ENCODE assay signal across 8 cellular contexts in genomic region chr19:36528921-36529518, GRCh38. TPM values are rescaled to one million over a fixed set of nuclear protein-coding genes. Genes with fewer than 3 reads are reported as not detected.
A peak's percentile ranks its signal among the peaks of the same experiment; 100 is the strongest.
DNase-seq lines count a peak whose midpoint lies in the region; ATAC-seq lines count a peak whose summit lies in the region.

No MANE protein-coding gene starts in this region.

- intact Hi-C loops in CD4-positive, alpha-beta memory T cell (cut with micrococcal nuclease), result loop anchor here (1.0 to 5.0 kb wide), 14 partner anchors 40 to 1065 kb away; partner anchors contain the start of genes ZFP14, ZNF146, ZNF345 and ZNF382

- H3K9ac ChIP-seq in iPS-18a (ENCODE audit: low read length), result peak overlapping the region; percentile 95

- H3K4me1 Mint-ChIP-seq in CD4-positive, alpha-beta memory T cell, result peaks cover 17 to 29% (median 22%) of the 10 kb centered on the region in 4 donors
- peaks cover 25% of the 10 kb centered on the region for H3K4me1 Mint-ChIP-seq in activated naive CD8-positive, alpha-beta T cell (ENCODE audit: low read depth)

- POLR2A ChIA-PET in CD4-positive, alpha-beta memory T cell (lab: Charles Lee; ENCODE audit: partially characterized antibody), result interaction anchor here (0.6 to 4.6 kb wide), 23 partner anchors 40 to 1066 kb away, joined by 3 to 51 read pairs (median 8); partner anchors contain the start of genes ZFP14, ZFP82, ZNF146 and ZNF382

- peak in 1 of 5 donors; percentile 39 for DNase-seq in CD4-positive, alpha-beta memory T cell
- peak; percentile 23 for DNase-seq in HuH-7.5 (ENCODE audit: low spot score)
- peak; percentile 18 to 26 for DNase-seq in stimulated activated CD4-positive, alpha-beta T cell treated with anti-CD3 and anti-CD28 coated beads, Interleukin-2, amount 100 ng/mL, for 24 hours
- DNase-seq in stimulated activated naive CD4-positive, alpha-beta T cell treated with Interleukin-2 at 50 U/mL for 16 hours (lab: John Stamatoyannopoulos, UW), result no peak
- DNase-seq in NCI-H774 (lab: John Stamatoyannopoulos, UW), result no peak

- peak overlapping the region; percentile 87 for H3K27ac ChIP-seq in CD4-positive, alpha-beta memory T cell (ENCODE audit: low read depth, low read length)
- peak overlapping the region; percentile 59 for H3K27ac ChIP-seq in iPS-18a (ENCODE audit: low read length)

- H3K4me3 Mint-ChIP-seq in CD4-positive, alpha-beta memory T cell, result peak overlapping the region; percentile 91 to 100 (median 97)
- peak overlapping the region; percentile 98 for H3K4me3 Mint-ChIP-seq in activated naive CD8-positive, alpha-beta T cell

- CTCF ChIA-PET in CD4-positive, alpha-beta memory T cell (lab: Charles Lee; ENCODE audit: partially characterized antibody), result interaction anchor here (0.7 to 2.0 kb wide), 4 partner anchors 15 to 159 kb away, joined by 3 to 8 read pairs (median 3); partner anchors contain the start of genes ZNF382 and ZNF567

- H3K9me3 Mint-ChIP-seq in CD4-positive, alpha-beta memory T cell, result peaks cover 0 to 56% (median 31%) of the 10 kb centered on the region in 8 donors
- peaks cover 3% of the 10 kb centered on the region for H3K9me3 Mint-ChIP-seq in activated naive CD8-positive, alpha-beta T cell (ENCODE audit: low read depth)

- H3K36me3 Mint-ChIP-seq in CD4-positive, alpha-beta memory T cell, result peaks cover 33 to 46% of the 10 kb centered on the region in 2 donors
- peaks cover 33% of the 10 kb centered on the region for H3K36me3 Mint-ChIP-seq in activated naive CD8-positive, alpha-beta T cell

- H3K4me3 ChIP-seq in CD4-positive, alpha-beta memory T cell (ENCODE audit: low read length in 2 of 2), result peak overlapping the region; percentile 88 to 99
- peak overlapping the region; percentile 90 for H3K4me3 ChIP-seq in iPS-18a (ENCODE audit: low read length)

- peaks cover 22% of the 10 kb centered on the region for H3K4me1 ChIP-seq in CD4-positive, alpha-beta memory T cell (ENCODE audit: insufficient read depth, low read length)
- H3K4me1 ChIP-seq in iPS-18a (ENCODE audit: control insufficient read depth, low read depth, low read length), result no peaks in the 10 kb centered on the region

- H3K27me3 ChIP-seq in CD4-positive, alpha-beta memory T cell (ENCODE audit: insufficient read depth, low read length), result no peaks in the 10 kb centered on the region
- no peaks in the 10 kb centered on the region for H3K27me3 ChIP-seq in iPS-18a (ENCODE audit: control insufficient read depth, insufficient read depth, low read length)

- H3K27ac Mint-ChIP-seq in CD4-positive, alpha-beta memory T cell, result peak overlapping the region; percentile 91 to 99 (median 97)
- peak overlapping the region; percentile 97 for H3K27ac Mint-ChIP-seq in activated naive CD8-positive, alpha-beta T cell

- H3K27me3 Mint-ChIP-seq in CD4-positive, alpha-beta memory T cell, result no peaks in the 10 kb centered on the region
- no peaks in the 10 kb centered on the region for H3K27me3 Mint-ChIP-seq in activated naive CD8-positive, alpha-beta T cell

- peaks cover 0 to 24% of the 10 kb centered on the region in 2 donors for H3K9me3 ChIP-seq in CD4-positive, alpha-beta memory T cell (ENCODE audit: control insufficient read depth in 1 of 2, low read length in 2 of 2)
- H3K9me3 ChIP-seq in iPS-18a (ENCODE audit: control insufficient read depth, low read depth, low read length), result peaks cover 5% of the 10 kb centered on the region

- H3K36me3 ChIP-seq in CD4-positive, alpha-beta memory T cell (ENCODE audit: insufficient read depth, low read length), result peaks cover 7% of the 10 kb centered on the region
- H3K36me3 ChIP-seq in iPS-18a (ENCODE audit: control insufficient read depth, low read depth, low read length), result peaks cover 10% of the 10 kb centered on the region

- ATAC-seq in GM19397 (IDR thresholded peaks at IDR 0.05; ENCODE audit: unreplicated experiment), result peak; percentile 23

RNA-seq across cellular contexts. Expression of gene ZNF260, which starts 0.9 kb away (rescaled TPM):
- 10 to 100 TPM; 15.4 to 18.8 TPM for total RNA-seq in CD4-positive, alpha-beta memory T cell
- 10 to 100 TPM in 1 of 2 donors, 1 to 10 TPM in 1; 6.4 to 11.3 TPM for polyA plus RNA-seq in CD4-positive, alpha-beta memory T cell

RNA-seq across cellular contexts. Expression of gene ZNF566, which starts 39.7 kb away (rescaled TPM):
- 10 to 100 TPM; 25.9 to 30.6 TPM for total RNA-seq in CD4-positive, alpha-beta memory T cell
- 10 to 100 TPM; 10.9 to 19.3 TPM for polyA plus RNA-seq in CD4-positive, alpha-beta memory T cell

RNA-seq across cellular contexts. Expression of gene ZNF529, which starts 44.1 kb away (rescaled TPM):
- 10 to 100 TPM; 32.8 to 33.5 TPM for total RNA-seq in CD4-positive, alpha-beta memory T cell
- 1 to 10 TPM; 7.9 to 8.8 TPM for polyA plus RNA-seq in CD4-positive, alpha-beta memory T cell

Comparison
In these comparisons a context has a peak if more than half of its experiments do, and no peak if none do; other contexts are left out.
1. DNase-seq: peak in HuH-7.5 (single experiment) and stimulated activated CD4-positive, alpha-beta T cell treated with anti-CD3 and anti-CD28 coated beads, Interleukin-2, amount 100 ng/mL, for 24 hours (2 of 2); none in stimulated activated naive CD4-positive, alpha-beta T cell treated with Interleukin-2 at 50 U/mL for 16 hours (single experiment) and NCI-H774 (single experiment).